In genomic region chr16:14548933-14549788, GRCh38 we compare ENCODE assay signal across 19 cellular contexts.
DNase-seq lines count a peak whose midpoint lies in the region; ATAC-seq, FAIRE-seq and TF ChIP-seq lines count a peak whose summit lies in the region.
"Had no signal": no experiment of that assay in that cellular context is flagged by ENCODE, and none has a peak within 500 bp of the region (broad histone marks: within the 10 kb centered on the region; RNA-seq: fewer than 3 reads in every experiment).

No MANE protein-coding gene starts in this region.

- DNase-seq in Calu3 (no peak), NCI-H2029 treated with DMSO at 0.1 percent for 48 hours (lab: John Stamatoyannopoulos, UW) (peak; percentile 43), heart right ventricle (no peak), NCI-H510A (lab: John Stamatoyannopoulos, UW) (no peak), small intestine (no peak), GM10248 (ENCODE audit: extremely low spot score) (no peak), MV-4-11 (lab: John Stamatoyannopoulos, UW) (no peak)
- DNase-seq: activated CD4-positive, alpha-beta memory T cell treated with anti-CD3 and anti-CD28 coated beads for 36 hours; activated naive CD8-positive, alpha-beta T cell treated with anti-CD3 and anti-CD28 coated beads for 36 hours; activated T-cell treated with anti-CD3 and anti-CD28 coated beads, Interleukin-2, amount 50 U/mL, for 4 hours; AML-193; mesenchymal stem cell; stimulated activated CD4-positive, alpha-beta T cell treated with anti-CD3 and anti-CD28 coated beads, Interleukin-4, amount 100 ng/mL, for 1 hour; stimulated activated CD8-positive, alpha-beta memory T cell treated with anti-CD3 and anti-CD28 coated beads, Interleukin-4, amount 100 ng/mL, for 48 hours; SW 1271 had no signal

- CTCF ChIA-PET in Calu3 (lab: Charles Lee) (interaction anchor here (0.6 to 0.9 kb wide), 5 partner anchors 13 to 171 kb away, joined by 3 to 4 read pairs (median 3); no protein-coding TSS in a partner anchor), GM10248 (lab: Yijun Ruan, JAX) (interaction anchor here (2.1 kb wide), 1 partner anchor 15 kb away, joined by 6 read pairs; no protein-coding TSS in a partner anchor)

- BruUV-seq in Calu3 (replicated peaks; lab: Mats Ljungman, UMichigan) = no TSS peak

- H3K4me1 Mint-ChIP-seq in Calu3 (ENCODE audit: low read depth, unreplicated experiment) = peaks cover 51% of the 10 kb centered on the region
- H3K4me1 Mint-ChIP-seq: neural progenitor cell had no signal

- H3K4me3 ChIP-seq in heart right ventricle = no peak overlapping the region
- H3K4me3 ChIP-seq in mesodermal cell (ENCODE audit: extremely low read depth, insufficient read depth, low read length, poor library complexity, severe bottlenecking) = no peak overlapping the region
- H3K4me3 ChIP-seq in small intestine (ENCODE audit: low read depth in 1 of 2, low read length in 2 of 2) = no peak overlapping the region
- H3K4me3 ChIP-seq: neural progenitor cell had no signal

- FAIRE-seq in small intestine (lab: Jason Lieb, UNC) = no peak

- peaks cover 0 to 13% (median 5%) of the 10 kb centered on the region in 9 donors for H3K4me1 ChIP-seq in heart right ventricle
- peaks cover 9% of the 10 kb centered on the region for H3K4me1 ChIP-seq in mesodermal cell (ENCODE audit: control insufficient read depth, insufficient read depth, low read length, poor library complexity, severe bottlenecking)
- no peaks in the 10 kb centered on the region for H3K4me1 ChIP-seq in small intestine (ENCODE audit: control insufficient read depth in 2 of 2, insufficient read depth in 1 of 2, low read depth in 1 of 2, low read length in 1 of 2)
- H3K4me1 ChIP-seq: neural progenitor cell had no signal

- H3K36me3 Mint-ChIP-seq in Calu3 (ENCODE audit: insufficient read depth, unreplicated experiment) = peaks cover 16% of the 10 kb centered on the region

- no peaks in the 10 kb centered on the region for H3K27me3 ChIP-seq in heart right ventricle
- H3K27me3 ChIP-seq in small intestine (ENCODE audit: control insufficient read depth in 2 of 2, insufficient read depth in 2 of 2, low read length in 2 of 2) = no peaks in the 10 kb centered on the region
- H3K27me3 ChIP-seq: neural progenitor cell had no signal

- H3K36me3 ChIP-seq in heart right ventricle (peaks cover 0 to 80% (median 9%) of the 10 kb centered on the region in 9 donors), mesodermal cell (ENCODE audit: control insufficient read depth, insufficient read depth, low read length) (peaks cover 37% of the 10 kb centered on the region), small intestine (ENCODE audit: control insufficient read depth in 2 of 2, insufficient read depth in 2 of 2, low read length in 2 of 2) (peaks cover 4 to 6% of the 10 kb centered on the region in 2 donors)
- H3K36me3 ChIP-seq: neural progenitor cell had no signal

- H3K27ac ChIP-seq in heart right ventricle (peak overlapping the region in 8 of 10 donors; percentile 12 to 83 (median 32)), mesodermal cell (ENCODE audit: low read depth, low read length, severe bottlenecking) (peak overlapping the region; percentile 8), small intestine (ENCODE audit: low read depth in 1 of 2, low read length in 1 of 2) (no peak overlapping the region)
- H3K27ac ChIP-seq: neural progenitor cell had no signal

- intact Hi-C loops in Calu3 (cut with micrococcal nuclease; ENCODE audit: unreplicated experiment) (loop anchor here (5.0 to 10.0 kb wide), 3 partner anchors 78 to 454 kb away; no protein-coding TSS in a partner anchor), heart right ventricle (cut with DNase I) (no loop called here)

- peak overlapping the region; percentile 44 for H3K4me3 Mint-ChIP-seq in Calu3 (ENCODE audit: low read depth, unreplicated experiment)
- H3K4me3 Mint-ChIP-seq: activated CD4-positive, alpha-beta memory T cell treated with anti-CD3 and anti-CD28 coated beads for 36 hours; activated naive CD8-positive, alpha-beta T cell treated with anti-CD3 and anti-CD28 coated beads for 36 hours; activated T-cell treated with anti-CD3 and anti-CD28 coated beads, Interleukin-2, amount 50 U/mL, for 4 hours; neural progenitor cell had no signal

- H3K9me3 Mint-ChIP-seq in Calu3 (ENCODE audit: low read depth, unreplicated experiment) = no peaks in the 10 kb centered on the region
- H3K9me3 Mint-ChIP-seq: activated CD4-positive, alpha-beta memory T cell treated with anti-CD3 and anti-CD28 coated beads for 36 hours; activated naive CD8-positive, alpha-beta T cell treated with anti-CD3 and anti-CD28 coated beads for 36 hours; activated T-cell treated with anti-CD3 and anti-CD28 coated beads, Interleukin-2, amount 50 U/mL, for 4 hours; neural progenitor cell had no signal

- TF ChIP-seq CTCF in Calu3 (IDR thresholded peaks at IDR 0.05; ENCODE audit: unreplicated experiment) = no peak
- no peak for TF ChIP-seq CTCF in heart right ventricle (IDR thresholded peaks at IDR 0.05)
- TF ChIP-seq CTCF in GM10248 (IDR thresholded peaks at IDR 0.05; ENCODE audit: control extremely low read depth, extremely low read depth, low read depth, missing control alignments) = no peak

- H3K9me3 ChIP-seq in heart right ventricle (no peaks in the 10 kb centered on the region), mesodermal cell (ENCODE audit: control insufficient read depth, low read length) (no peaks in the 10 kb centered on the region), small intestine (ENCODE audit: control insufficient read depth, low read depth) (no peaks in the 10 kb centered on the region)

- peak in 4 of 8 donors; percentile 31 to 59 (median 50) for ATAC-seq in heart right ventricle
- ATAC-seq: activated T-cell treated with anti-CD3 and anti-CD28 coated beads, Interleukin-2, amount 50 U/mL, for 4 hours; HCT116; sciatic nerve had no signal

- no peaks in the 10 kb centered on the region for H3K27me3 Mint-ChIP-seq in Calu3 (ENCODE audit: unreplicated experiment)
- H3K27me3 Mint-ChIP-seq: activated CD4-positive, alpha-beta memory T cell treated with anti-CD3 and anti-CD28 coated beads for 36 hours; activated naive CD8-positive, alpha-beta T cell treated with anti-CD3 and anti-CD28 coated beads for 36 hours had no signal

- WGBS in heart right ventricle, 2 donors = 56 to 66% methylated on average over 3 of the region's 3 CpGs
- 80% methylated on average over 1 of the region's 3 CpGs; no CpG with 5 or more reads in 1 of the 2 experiments for WGBS in mesodermal cell (ENCODE audit: insufficient coverage in 2 of 2), 2 experiments
- WGBS in small intestine, 3 donors = 52 to 70% (median 57%) methylated on average over 3 of the region's 3 CpGs

- POLR2A ChIA-PET in GM10248 (lab: Yijun Ruan, JAX) = no interaction called here

- H3K27ac Mint-ChIP-seq in Calu3 (ENCODE audit: unreplicated experiment) = peak overlapping the region; percentile 64
- H3K27ac Mint-ChIP-seq: activated CD4-positive, alpha-beta memory T cell treated with anti-CD3 and anti-CD28 coated beads for 36 hours; activated naive CD8-positive, alpha-beta T cell treated with anti-CD3 and anti-CD28 coated beads for 36 hours; neural progenitor cell had no signal

Comparison
In these comparisons a context has a peak if more than half of its experiments do, and no peak if none do; other contexts are left out.
1. H3K27ac ChIP-seq: peak in heart right ventricle (8 of 10) and mesodermal cell (single experiment); none in small intestine (0 of 2).